Comparison of ENCODE assay signal across 17 cellular contexts in genomic region chr5:168795943-168796342, GRCh38.
DNase-seq lines count a peak whose midpoint lies in the region.
"Had no signal": no experiment of that assay in that cellular context is flagged by ENCODE, and none has a peak within 500 bp of the region (broad histone marks: within the 10 kb centered on the region; RNA-seq: fewer than 3 reads in every experiment).

No MANE protein-coding gene starts in this region.

- no peak overlapping the region for H4K8ac ChIP-seq in neuronal stem cell (ENCODE audit: low read depth, low read length)

- no peak overlapping the region for H3K4me3 ChIP-seq in neuronal stem cell (ENCODE audit: low read length in 2 of 2)
- H3K4me3 ChIP-seq: BLaER1, GM23248 had no signal

- H2BK120ac ChIP-seq in neuronal stem cell (ENCODE audit: low read depth, low read length) = no peak overlapping the region

- no peak overlapping the region for H2AK5ac ChIP-seq in neuronal stem cell (ENCODE audit: low read depth, low read length)

- no peak overlapping the region for H3K27ac ChIP-seq in neuronal stem cell (replicated peaks; ENCODE audit: low read length)
- H3K27ac ChIP-seq: BLaER1, C4-2B, GM23248 had no signal

- WGBS in neuronal stem cell (ENCODE audit: extremely low coverage in 2 of 2, insufficient read length in 2 of 2, insufficient replicate concordance in 1 of 2), 2 donors = no CpG with 5 or more reads among the region's 4 CpGs

- H3K4me3 Mint-ChIP-seq in activated CD4-positive, alpha-beta T cell treated with anti-CD3 and anti-CD28 coated beads, Interleukin-2, amount 10 ng/mL, durations not matched to agents 24 days and 14 days = no peak overlapping the region
- H3K4me3 Mint-ChIP-seq in activated T-helper 2 cell treated with anti-CD3 and anti-CD28 coated beads, Interferon-gamma antibody, Interleukin-2, Interleukin-4, amounts not matched to agents 10 μg/mL and 5 μg/mL and 100 μg/mL, durations not matched to agents 14 hours and 24 hours and 36 hours (ENCODE audit: low read depth) = no peak overlapping the region
- H3K4me3 Mint-ChIP-seq: B cell; CD4-positive, CD25-positive, alpha-beta regulatory T cell; CD8-positive, alpha-beta T cell had no signal

- H3K4me1 Mint-ChIP-seq in activated CD4-positive, alpha-beta T cell treated with anti-CD3 and anti-CD28 coated beads, Interleukin-2, amount 10 ng/mL, durations not matched to agents 24 days and 14 days = peaks cover 32% of the 10 kb centered on the region
- peaks cover 67% of the 10 kb centered on the region for H3K4me1 Mint-ChIP-seq in activated T-helper 2 cell treated with anti-CD3 and anti-CD28 coated beads, Interferon-gamma antibody, Interleukin-2, Interleukin-4, amounts not matched to agents 10 μg/mL and 5 μg/mL and 100 μg/mL, durations not matched to agents 14 hours and 24 hours and 36 hours (ENCODE audit: low read depth)
- H3K4me1 Mint-ChIP-seq: B cell; CD4-positive, CD25-positive, alpha-beta regulatory T cell had no signal

- no peak overlapping the region for H2BK12ac ChIP-seq in neuronal stem cell (ENCODE audit: low read length)

- no peak overlapping the region for H3K4me2 ChIP-seq in neuronal stem cell (ENCODE audit: insufficient read depth, low read length, poor library complexity, severe bottlenecking)
- H3K4me2 ChIP-seq: BLaER1 had no signal

- H3K27me3 ChIP-seq in neuronal stem cell (ENCODE audit: control insufficient read depth in 3 of 3, insufficient read depth in 3 of 3, low read depth in 1 of 3, low read length in 3 of 3) = no peaks in the 10 kb centered on the region
- H3K27me3 ChIP-seq: BLaER1 had no signal

- no peak overlapping the region for H3K18ac ChIP-seq in neuronal stem cell (ENCODE audit: low read length)

- no peak overlapping the region for H3K4ac ChIP-seq in neuronal stem cell (ENCODE audit: low read length)

- H3K9ac ChIP-seq in neuronal stem cell (ENCODE audit: low read depth, low read length, poor library complexity) = no peak overlapping the region
- H3K9ac ChIP-seq: BLaER1, GM23248 had no signal

- H3K27ac Mint-ChIP-seq in activated CD4-positive, alpha-beta T cell treated with anti-CD3 and anti-CD28 coated beads, Interleukin-2, amount 10 ng/mL, durations not matched to agents 24 days and 14 days = peak overlapping the region; percentile 8
- peak overlapping the region; percentile 95 for H3K27ac Mint-ChIP-seq in activated T-helper 2 cell treated with anti-CD3 and anti-CD28 coated beads, Interferon-gamma antibody, Interleukin-2, Interleukin-4, amounts not matched to agents 10 μg/mL and 5 μg/mL and 100 μg/mL, durations not matched to agents 14 hours and 24 hours and 36 hours
- H3K27ac Mint-ChIP-seq: B cell; CD4-positive, CD25-positive, alpha-beta regulatory T cell; CD8-positive, alpha-beta T cell had no signal

- H3K14ac ChIP-seq in neuronal stem cell (ENCODE audit: low read length) = no peak overlapping the region

- no peaks in the 10 kb centered on the region for H3K27me3 Mint-ChIP-seq in activated CD4-positive, alpha-beta T cell treated with anti-CD3 and anti-CD28 coated beads, Interleukin-2, amount 10 ng/mL, durations not matched to agents 24 days and 14 days
- H3K27me3 Mint-ChIP-seq in activated T-helper 2 cell treated with anti-CD3 and anti-CD28 coated beads, Interferon-gamma antibody, Interleukin-2, Interleukin-4, amounts not matched to agents 10 μg/mL and 5 μg/mL and 100 μg/mL, durations not matched to agents 14 hours and 24 hours and 36 hours (ENCODE audit: low read depth) = no peaks in the 10 kb centered on the region
- H3K27me3 Mint-ChIP-seq: CD4-positive, CD25-positive, alpha-beta regulatory T cell had no signal

- H2AFZ ChIP-seq in neuronal stem cell (ENCODE audit: low read length) = peak overlapping the region; percentile 12
- H2AFZ ChIP-seq: GM23248 had no signal

- peaks cover 9 to 13% of the 10 kb centered on the region in 2 donors for H3K4me1 ChIP-seq in neuronal stem cell (ENCODE audit: control insufficient read depth in 2 of 2, insufficient read depth in 1 of 2, low read depth in 1 of 2, low read length in 2 of 2)

- intact Hi-C loops in activated CD4-positive, alpha-beta T cell treated with anti-CD3 and anti-CD28 coated beads, Interleukin-2, amount 10 ng/mL, durations not matched to agents 24 days and 14 days (cut with micrococcal nuclease) = no loop called here
- intact Hi-C loops in activated T-helper 2 cell treated with anti-CD3 and anti-CD28 coated beads, Interferon-gamma antibody, Interleukin-2, Interleukin-4, amounts not matched to agents 10 μg/mL and 5 μg/mL and 100 μg/mL, durations not matched to agents 14 hours and 24 hours and 36 hours (cut with micrococcal nuclease) = loop anchor here (10.0 kb wide), 1 partner anchor 311 kb away; the partner anchor contains the start of gene RARS1

- H2BK15ac ChIP-seq in neuronal stem cell (ENCODE audit: low read length) = no peak overlapping the region

- no peak overlapping the region for H2BK5ac ChIP-seq in neuronal stem cell (ENCODE audit: low read length)

- no peak overlapping the region for H4K91ac ChIP-seq in neuronal stem cell (ENCODE audit: low read depth, low read length, poor library complexity)

- H3K9me3 ChIP-seq in neuronal stem cell (replicated peaks in 1 of 2; ENCODE audit: control insufficient read depth in 2 of 2, insufficient read depth in 1 of 2, low read depth in 1 of 2, low read length in 2 of 2) = no peaks in the 10 kb centered on the region
- H3K9me3 ChIP-seq: BLaER1, Caco-2 had no signal

- no peaks in the 10 kb centered on the region for H3K79me1 ChIP-seq in neuronal stem cell (ENCODE audit: low read depth, low read length)

- H3K36me3 ChIP-seq in neuronal stem cell (replicated peaks in 1 of 2; ENCODE audit: control insufficient read depth in 2 of 2, insufficient read depth in 2 of 2, low read length in 2 of 2) = no peaks in the 10 kb centered on the region
- H3K36me3 ChIP-seq: BLaER1 had no signal

- no peak for DNase-seq in activated CD4-positive, alpha-beta T cell treated with anti-CD3 and anti-CD28 coated beads, Interleukin-2, amount 10 ng/mL, durations not matched to agents 24 days and 14 days
- no peak for DNase-seq in activated CD4-positive, alpha-beta T cell treated with anti-CD3 and anti-CD28 coated beads, Interleukin-2, amount 50 U/mL, for 4 hours
- peak; percentile 77 for DNase-seq in SK-N-DZ (ENCODE audit: low spot score)
- DNase-seq in activated T-helper 2 cell treated with anti-CD3 and anti-CD28 coated beads, Interferon-gamma antibody, Interleukin-2, Interleukin-4, amounts not matched to agents 10 μg/mL and 5 μg/mL and 100 μg/mL, durations not matched to agents 14 hours and 24 hours and 36 hours (ENCODE audit: low spot score) = no peak
- DNase-seq in neuronal stem cell (ENCODE audit: low spot score) = no peak
- DNase-seq in A172 (ENCODE audit: low spot score) = no peak
- DNase-seq: Caco-2; CD4-positive, CD25-positive, alpha-beta regulatory T cell; CD8-positive, alpha-beta T cell; DMS153; DND-41; GM23248; H7; HCEC 1CT had no signal

- no peaks in the 10 kb centered on the region for H3K36me3 Mint-ChIP-seq in activated CD4-positive, alpha-beta T cell treated with anti-CD3 and anti-CD28 coated beads, Interleukin-2, amount 10 ng/mL, durations not matched to agents 24 days and 14 days (ENCODE audit: low read depth)
- H3K36me3 Mint-ChIP-seq in activated T-helper 2 cell treated with anti-CD3 and anti-CD28 coated beads, Interferon-gamma antibody, Interleukin-2, Interleukin-4, amounts not matched to agents 10 μg/mL and 5 μg/mL and 100 μg/mL, durations not matched to agents 14 hours and 24 hours and 36 hours (ENCODE audit: low read depth) = peaks cover 11% of the 10 kb centered on the region
- H3K36me3 Mint-ChIP-seq: CD4-positive, CD25-positive, alpha-beta regulatory T cell; CD8-positive, alpha-beta T cell had no signal

- no peak overlapping the region for H3K23ac ChIP-seq in neuronal stem cell (ENCODE audit: low read depth, low read length, poor library complexity)

- no peaks in the 10 kb centered on the region for H3K9me3 Mint-ChIP-seq in activated CD4-positive, alpha-beta T cell treated with anti-CD3 and anti-CD28 coated beads, Interleukin-2, amount 10 ng/mL, durations not matched to agents 24 days and 14 days
- no peaks in the 10 kb centered on the region for H3K9me3 Mint-ChIP-seq in activated T-helper 2 cell treated with anti-CD3 and anti-CD28 coated beads, Interferon-gamma antibody, Interleukin-2, Interleukin-4, amounts not matched to agents 10 μg/mL and 5 μg/mL and 100 μg/mL, durations not matched to agents 14 hours and 24 hours and 36 hours
- H3K9me3 Mint-ChIP-seq: CD8-positive, alpha-beta T cell had no signal
